Comparison of ENCODE assay signal across 12 cellular contexts in the genomic region with DNA sequence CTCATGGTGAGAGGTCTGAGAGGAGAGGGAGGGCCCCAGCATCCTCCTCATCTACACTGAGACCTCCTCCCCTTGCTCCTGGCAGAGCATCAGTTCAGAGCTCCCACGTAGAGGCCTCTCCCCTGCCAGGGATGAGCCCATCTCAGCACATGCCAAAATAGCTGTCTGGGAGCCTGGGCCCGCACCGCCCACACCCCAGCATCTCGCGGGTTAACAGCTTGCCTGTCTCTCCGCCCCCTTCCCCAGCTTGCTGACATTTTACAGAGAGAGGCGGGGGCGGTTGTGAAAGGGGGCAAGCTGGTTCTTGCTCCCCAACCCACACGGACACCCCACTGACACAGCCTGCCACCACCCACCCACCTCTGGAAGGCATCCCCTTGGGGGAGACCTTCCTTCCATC. TPM values are rescaled to one million over a fixed set of nuclear protein-coding genes. Genes with fewer than 3 reads are reported as not detected.
A peak's percentile ranks its signal among the peaks of the same experiment; 100 is the strongest.
DNase-seq lines count a peak whose midpoint lies in the region; ATAC-seq and TF ChIP-seq lines count a peak whose summit lies in the region.
"Had no signal": no experiment of that assay in that cellular context is flagged by ENCODE, and none has a peak within 500 bp of the region (broad histone marks: within the 10 kb centered on the region; RNA-seq: fewer than 3 reads in every experiment).

No MANE protein-coding gene starts in this region.

- peak overlapping the region; percentile 39 for H3K27ac ChIP-seq in AG04450 (ENCODE audit: low read depth, low read length)
- H3K27ac ChIP-seq: VCaP had no signal

- TF ChIP-seq CTCF in AG04450 (IDR thresholded peaks at IDR 0.05; ENCODE audit: low read depth, low read length) (no peak), omental fat pad (IDR thresholded peaks at IDR 0.05) (no peak), endothelial cell (IDR thresholded peaks at IDR 0.05; ENCODE audit: unreplicated experiment) (no peak)

- H3K27me3 ChIP-seq in AG04450 (ENCODE audit: control insufficient read depth, insufficient read depth, low read length) (no peaks in the 10 kb centered on the region), H7 (ENCODE audit: control insufficient read depth, insufficient read depth, low read length) (no peaks in the 10 kb centered on the region)
- H3K27me3 ChIP-seq: hepatocyte had no signal

- peak; percentile 33 for ATAC-seq in omental fat pad (ENCODE audit: low FRiP score)
- no peak for ATAC-seq in HG03280 (IDR thresholded peaks at IDR 0.05; ENCODE audit: unreplicated experiment)
- ATAC-seq in GM19452 (IDR thresholded peaks at IDR 0.05; ENCODE audit: unreplicated experiment), result no peak

- H3K9me3 ChIP-seq in AG04450 (ENCODE audit: control insufficient read depth, insufficient read depth, low read length), result no peaks in the 10 kb centered on the region; the same call in 1 of the 2 replicates

- no peaks in the 10 kb centered on the region for H3K9me3 Mint-ChIP-seq in activated naive CD8-positive, alpha-beta T cell treated with anti-CD3 and anti-CD28 coated beads for 36 hours
- no peaks in the 10 kb centered on the region for H3K9me3 Mint-ChIP-seq in endothelial cell (ENCODE audit: unreplicated experiment)
- H3K9me3 Mint-ChIP-seq: HFFc6 had no signal

- CTCF ChIA-PET in AG04450 (lab: Charles Lee), result interaction anchor here (0.8 to 2.7 kb wide), 3 partner anchors 7 to 35 kb away, joined by 4 to 13 read pairs (median 9); no protein-coding TSS in a partner anchor

- H3K27me3 Mint-ChIP-seq in activated naive CD8-positive, alpha-beta T cell treated with anti-CD3 and anti-CD28 coated beads for 36 hours, result no peaks in the 10 kb centered on the region
- H3K27me3 Mint-ChIP-seq in endothelial cell (ENCODE audit: unreplicated experiment), result peaks cover 12% of the 10 kb centered on the region

- peak overlapping the region; percentile 83 for H3K4me3 Mint-ChIP-seq in activated naive CD8-positive, alpha-beta T cell treated with anti-CD3 and anti-CD28 coated beads for 36 hours
- no peak overlapping the region for H3K4me3 Mint-ChIP-seq in endothelial cell (ENCODE audit: unreplicated experiment)
- H3K4me3 Mint-ChIP-seq: HFFc6 had no signal

- H3K4me3 ChIP-seq in AG04450 (ENCODE audit: low read depth, low read length) (no peak overlapping the region), H7 (ENCODE audit: insufficient read depth, low read depth, low read length) (no peak overlapping the region)
- H3K4me3 ChIP-seq: hepatocyte had no signal

- H3K4me1 Mint-ChIP-seq in activated naive CD8-positive, alpha-beta T cell treated with anti-CD3 and anti-CD28 coated beads for 36 hours, result peaks cover 76% of the 10 kb centered on the region
- H3K4me1 Mint-ChIP-seq in endothelial cell (ENCODE audit: unreplicated experiment), result peaks cover 24% of the 10 kb centered on the region

- H3K27ac Mint-ChIP-seq in activated naive CD8-positive, alpha-beta T cell treated with anti-CD3 and anti-CD28 coated beads for 36 hours, result peak overlapping the region; percentile 92
- H3K27ac Mint-ChIP-seq in endothelial cell (ENCODE audit: unreplicated experiment), result no peak overlapping the region
- H3K27ac Mint-ChIP-seq: HFFc6 had no signal

- H3K36me3 Mint-ChIP-seq in activated naive CD8-positive, alpha-beta T cell treated with anti-CD3 and anti-CD28 coated beads for 36 hours, result peaks cover 22% of the 10 kb centered on the region
- peaks cover 7% of the 10 kb centered on the region for H3K36me3 Mint-ChIP-seq in endothelial cell (ENCODE audit: low read depth, unreplicated experiment)

- POLR2A ChIA-PET in AG04450 (lab: Yijun Ruan, JAX), result interaction anchor here (1.3 kb wide), 1 partner anchor 58 kb away, joined by 3 read pairs; no protein-coding TSS in a partner anchor

- no peak for DNase-seq in AG04450 (ENCODE audit: low read depth, low spot score)
- peak; percentile 55 for DNase-seq in NCI-H446 treated with DMSO at 0.1 percent for 48 hours (lab: John Stamatoyannopoulos, UW)
- DNase-seq in activated naive CD8-positive, alpha-beta T cell treated with anti-CD3 and anti-CD28 coated beads for 36 hours, result peak; percentile 81
- no peak for DNase-seq in omental fat pad (ENCODE audit: low spot score)
- DNase-seq in endothelial cell (ENCODE audit: low spot score), result no peak
- DNase-seq in H7, result no peak
- DNase-seq: cortex of kidney, HFFc6 had no signal

- H3K36me3 ChIP-seq in H7 (replicated peaks; ENCODE audit: control insufficient read depth, insufficient read depth, low read length), result no peaks in the 10 kb centered on the region; the same call in none of the 2 replicates

RNA-seq across cellular contexts. Expression of a gene that starts 6.4 kb away (rescaled TPM):
- 15.8 and 23.2 TPM in 2 replicates for polyA plus RNA-seq in AG04450 (2011; rRNA removed)
- 28.1 and 32.6 TPM in 2 replicates for polyA minus RNA-seq in AG04450 (2011; rRNA and poly(A)+ RNA removed)
- total RNA-seq in activated naive CD8-positive, alpha-beta T cell treated with anti-CD3 and anti-CD28 coated beads for 36 hours, result 100 to 1,000 TPM in 1 of 2 experiments, 10 to 100 TPM in 1; 100.0 to 101 TPM
- total RNA-seq in omental fat pad (10 to 100 TPM; 29.2 to 79.4 (median 63.3) TPM), endothelial cell (ENCODE audit: unreplicated experiment) (127 TPM)
- total RNA-seq in H7 (2014; rRNA removed; shearing (Covaris generic)), result 80.8 and 109 TPM in 2 replicates

RNA-seq across cellular contexts. Expression of a gene that starts 27.8 kb away (rescaled TPM):
- 445 and 578 TPM in 2 replicates for polyA plus RNA-seq in AG04450 (2011; rRNA removed)
- 66.6 and 91.2 TPM in 2 replicates for polyA minus RNA-seq in AG04450 (2011; rRNA and poly(A)+ RNA removed)
- total RNA-seq in activated naive CD8-positive, alpha-beta T cell treated with anti-CD3 and anti-CD28 coated beads for 36 hours, result 1 to 10 TPM; 3.4 to 3.6 TPM
- total RNA-seq in omental fat pad (10 to 100 TPM; 11.7 to 18.1 (median 15.2) TPM), endothelial cell (ENCODE audit: unreplicated experiment) (553 TPM)
- 672 and 771 TPM in 2 replicates for total RNA-seq in H7 (2014; rRNA removed; shearing (Covaris generic))

RNA-seq across cellular contexts. Expression of a gene that starts 37.9 kb away (rescaled TPM):
- 0.11 TPM in 1 of 2 replicates, not detected in the other for polyA plus RNA-seq in AG04450 (2011; rRNA removed)
- not detected in 2 replicates for polyA minus RNA-seq in AG04450 (2011; rRNA and poly(A)+ RNA removed)
- total RNA-seq in activated naive CD8-positive, alpha-beta T cell treated with anti-CD3 and anti-CD28 coated beads for 36 hours, result under 1 TPM in 1 of 2 experiments, not detected in 1; 0.14 TPM
- total RNA-seq in omental fat pad, result under 1 TPM in 2 of 4 donors, not detected in 2; 0.63 to 0.74 TPM
- total RNA-seq in endothelial cell (ENCODE audit: unreplicated experiment), result not detected
- total RNA-seq in H7 (2014; rRNA removed; shearing (Covaris generic)), result 0.14 TPM in 1 of 2 replicates, not detected in the other
- total RNA-seq: HFFc6 had no signal
- polyA plus RNA-seq: hepatocyte had no signal

Comparison
In these comparisons a context has a peak if more than half of its experiments do, and no peak if none do; other contexts are left out.
1. DNase-seq: peak in NCI-H446 treated with DMSO at 0.1 percent for 48 hours (single experiment) and activated naive CD8-positive, alpha-beta T cell treated with anti-CD3 and anti-CD28 coated beads for 36 hours (single experiment); none in AG04450 (single experiment), omental fat pad (single experiment), endothelial cell (single experiment) and H7 (single experiment).
2. RNA of a gene that starts 27.8 kb away (total RNA-seq): 672 to 771 TPM in H7 and 553 TPM in endothelial cell (single experiment); 11.7 to 18.1 TPM in omental fat pad and 3.4 to 3.6 TPM in activated naive CD8-positive, alpha-beta T cell treated with anti-CD3 and anti-CD28 coated beads for 36 hours; every median in the first group is over 10 times any median in the second.